ENCODE assay signal across 1 cellular context in genomic region chr22:35172452-35172851, GRCh38.
TF ChIP-seq lines count a peak whose summit lies in the region.

No MANE protein-coding gene starts in this region.

TF ChIP-seq in GM23338, 12 proteins besides CTCF, POLR2A, EP300 and RAD21 (continued from another document):
- TF ChIP-seq, protein P1, sequence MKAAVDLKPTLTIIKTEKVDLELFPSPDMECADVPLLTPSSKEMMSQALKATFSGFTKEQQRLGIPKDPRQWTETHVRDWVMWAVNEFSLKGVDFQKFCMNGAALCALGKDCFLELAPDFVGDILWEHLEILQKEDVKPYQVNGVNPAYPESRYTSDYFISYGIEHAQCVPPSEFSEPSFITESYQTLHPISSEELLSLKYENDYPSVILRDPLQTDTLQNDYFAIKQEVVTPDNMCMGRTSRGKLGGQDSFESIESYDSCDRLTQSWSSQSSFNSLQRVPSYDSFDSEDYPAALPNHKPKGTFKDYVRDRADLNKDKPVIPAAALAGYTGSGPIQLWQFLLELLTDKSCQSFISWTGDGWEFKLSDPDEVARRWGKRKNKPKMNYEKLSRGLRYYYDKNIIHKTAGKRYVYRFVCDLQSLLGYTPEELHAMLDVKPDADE (IDR thresholded peaks at IDR 0.05), result no peak
- TF ChIP-seq CREB1 (CRISPR knock-in tag; IDR thresholded peaks at IDR 0.05; ENCODE audit: low read depth) (no peak), EZH2 (IDR thresholded peaks at IDR 0.05; ENCODE audit: low read depth, unreplicated experiment) (no peak), ZNF331 (CRISPR knock-in tag; IDR thresholded peaks at IDR 0.05; ENCODE audit: low read depth) (no peak), NANOG (IDR thresholded peaks at IDR 0.05; ENCODE audit: borderline replicate concordance) (no peak)
- TF ChIP-seq, protein P2, sequence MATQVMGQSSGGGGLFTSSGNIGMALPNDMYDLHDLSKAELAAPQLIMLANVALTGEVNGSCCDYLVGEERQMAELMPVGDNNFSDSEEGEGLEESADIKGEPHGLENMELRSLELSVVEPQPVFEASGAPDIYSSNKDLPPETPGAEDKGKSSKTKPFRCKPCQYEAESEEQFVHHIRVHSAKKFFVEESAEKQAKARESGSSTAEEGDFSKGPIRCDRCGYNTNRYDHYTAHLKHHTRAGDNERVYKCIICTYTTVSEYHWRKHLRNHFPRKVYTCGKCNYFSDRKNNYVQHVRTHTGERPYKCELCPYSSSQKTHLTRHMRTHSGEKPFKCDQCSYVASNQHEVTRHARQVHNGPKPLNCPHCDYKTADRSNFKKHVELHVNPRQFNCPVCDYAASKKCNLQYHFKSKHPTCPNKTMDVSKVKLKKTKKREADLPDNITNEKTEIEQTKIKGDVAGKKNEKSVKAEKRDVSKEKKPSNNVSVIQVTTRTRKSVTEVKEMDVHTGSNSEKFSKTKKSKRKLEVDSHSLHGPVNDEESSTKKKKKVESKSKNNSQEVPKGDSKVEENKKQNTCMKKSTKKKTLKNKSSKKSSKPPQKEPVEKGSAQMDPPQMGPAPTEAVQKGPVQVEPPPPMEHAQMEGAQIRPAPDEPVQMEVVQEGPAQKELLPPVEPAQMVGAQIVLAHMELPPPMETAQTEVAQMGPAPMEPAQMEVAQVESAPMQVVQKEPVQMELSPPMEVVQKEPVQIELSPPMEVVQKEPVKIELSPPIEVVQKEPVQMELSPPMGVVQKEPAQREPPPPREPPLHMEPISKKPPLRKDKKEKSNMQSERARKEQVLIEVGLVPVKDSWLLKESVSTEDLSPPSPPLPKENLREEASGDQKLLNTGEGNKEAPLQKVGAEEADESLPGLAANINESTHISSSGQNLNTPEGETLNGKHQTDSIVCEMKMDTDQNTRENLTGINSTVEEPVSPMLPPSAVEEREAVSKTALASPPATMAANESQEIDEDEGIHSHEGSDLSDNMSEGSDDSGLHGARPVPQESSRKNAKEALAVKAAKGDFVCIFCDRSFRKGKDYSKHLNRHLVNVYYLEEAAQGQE (IDR thresholded peaks at IDR 0.05; ENCODE audit: unreplicated experiment), result no peak
